Comparison of ENCODE assay signal across 24 cellular contexts in genomic region chr12:114414031-114414865, GRCh38. TPM values are rescaled to one million over a fixed set of nuclear protein-coding genes. Genes with fewer than 3 reads are reported as not detected.
DNase-seq lines count a peak whose midpoint lies in the region; ATAC-seq, FAIRE-seq and TF ChIP-seq lines count a peak whose summit lies in the region.
"Had no signal": no experiment of that assay in that cellular context is flagged by ENCODE, and none has a peak within 500 bp of the region (broad histone marks: within the 10 kb centered on the region; RNA-seq: fewer than 3 reads in every experiment).

No MANE protein-coding gene starts in this region.

- intact Hi-C loops in prostate gland (cut with DNase I) = no loop called here
- intact Hi-C loops in pancreas (cut with DNase I) = no loop called here

- TF ChIP-seq RAD21 in SK-N-SH (IDR thresholded peaks at IDR 0.05; ENCODE audit: low read length) = no peak

- H3K27me3 Mint-ChIP-seq in HFFc6 (ENCODE audit: insufficient read depth) = peaks cover 5% of the 10 kb centered on the region

- H3K79me2 ChIP-seq in SK-N-SH (ENCODE audit: insufficient read depth) (no peaks in the 10 kb centered on the region), osteoblast (ENCODE audit: insufficient read depth, low read length) (no peaks in the 10 kb centered on the region)
- H3K79me2 ChIP-seq: parathyroid adenoma had no signal

- peaks cover 10% of the 10 kb centered on the region for H3K36me3 Mint-ChIP-seq in HFFc6 (ENCODE audit: low read depth)

- H3K27ac Mint-ChIP-seq in HFFc6 = peak overlapping the region; percentile 57
- H3K27ac Mint-ChIP-seq: activated CD4-positive, alpha-beta T cell treated with anti-CD3 and anti-CD28 coated beads, Interleukin-2, amount 10 ng/mL, durations not matched to agents 7 days and 5 days; effector memory CD8-positive, alpha-beta T cell had no signal

- CTCF ChIA-PET in SK-N-SH (lab: Yijun Ruan, JAX) = interaction anchor here (0.7 kb wide), 1 partner anchor 175 kb away, joined by 3 read pairs; no protein-coding TSS in a partner anchor

- H3K9ac ChIP-seq in SK-N-SH = no peak overlapping the region
- H3K9ac ChIP-seq: BLaER1 treated with 17β-estradiol and CSF1 and Interleukin-3, amounts not matched to agents 10 nM and 100 nM; parathyroid adenoma had no signal

- POLR2A ChIA-PET in SK-N-SH (lab: Yijun Ruan, JAX) = no interaction called here

- DNase-seq in SK-N-SH = no peak
- DNase-seq in HFFc6 = no peak
- peak; percentile 19 for DNase-seq in fibroblast of villous mesenchyme (ENCODE audit: low read depth)
- peak; percentile 64 for DNase-seq in osteoblast (ENCODE audit: insufficient read length, low spot score, missing footprints)
- DNase-seq in small intestine = no peak
- no peak for DNase-seq in prostate gland (ENCODE audit: low spot score)
- no peak for DNase-seq in pancreas
- DNase-seq: activated CD4-positive, alpha-beta T cell treated with anti-CD3 and anti-CD28 coated beads, Interleukin-2, amount 10 ng/mL, durations not matched to agents 7 days and 5 days; activated naive CD4-positive, alpha-beta T cell treated with Interleukin-2 at 50 U/mL for 16 hours; DMS 273 treated with DMSO at 0.1 percent for 48 hours; effector memory CD8-positive, alpha-beta T cell; GOT3; NCI-H187 treated with DMSO at 0.1 percent for 48 hours; RPMI8226 had no signal

- no peak for TF ChIP-seq CTCF in SK-N-SH (IDR thresholded peaks at IDR 0.05)
- no peak for TF ChIP-seq CTCF in HFFc6 (IDR thresholded peaks at IDR 0.05)
- TF ChIP-seq CTCF in fibroblast of villous mesenchyme (IDR thresholded peaks at IDR 0.05; ENCODE audit: insufficient read depth, low read depth, low read length) = no peak
- TF ChIP-seq CTCF in osteoblast (IDR thresholded peaks at IDR 0.05; ENCODE audit: extremely low read depth, low read depth, low read length) = no peak
- no peak for TF ChIP-seq CTCF in prostate gland (IDR thresholded peaks at IDR 0.05)
- no peak for TF ChIP-seq CTCF in pancreas (IDR thresholded peaks at IDR 0.05)

- H3K9me3 Mint-ChIP-seq in HFFc6 = no peaks in the 10 kb centered on the region
- H3K9me3 Mint-ChIP-seq: activated CD4-positive, alpha-beta T cell treated with anti-CD3 and anti-CD28 coated beads, Interleukin-2, amount 10 ng/mL, durations not matched to agents 7 days and 5 days had no signal

- H4K20me1 ChIP-seq in SK-N-SH (ENCODE audit: insufficient read depth) (no peaks in the 10 kb centered on the region), osteoblast (ENCODE audit: insufficient read depth, low read length) (no peaks in the 10 kb centered on the region)

- TF ChIP-seq POLR2A in prostate gland (IDR thresholded peaks at IDR 0.05) = no peak

- no peaks in the 10 kb centered on the region for H3K9me3 ChIP-seq in SK-N-SH
- H3K9me3 ChIP-seq in osteoblast (ENCODE audit: low read depth, low read length) = no peaks in the 10 kb centered on the region
- no peaks in the 10 kb centered on the region for H3K9me3 ChIP-seq in small intestine (ENCODE audit: control insufficient read depth, low read depth)
- H3K9me3 ChIP-seq in prostate gland = no peaks in the 10 kb centered on the region
- no peaks in the 10 kb centered on the region for H3K9me3 ChIP-seq in pancreas
- H3K9me3 ChIP-seq: thoracic aorta had no signal

- H3K4me1 ChIP-seq in SK-N-SH (ENCODE audit: control insufficient read depth in 1 of 2, insufficient read depth in 2 of 2, low read depth in 1 of 2, low read length in 1 of 2) = no peaks in the 10 kb centered on the region
- H3K4me1 ChIP-seq in osteoblast (ENCODE audit: insufficient read depth, low read length) = no peaks in the 10 kb centered on the region
- no peaks in the 10 kb centered on the region for H3K4me1 ChIP-seq in small intestine (ENCODE audit: control insufficient read depth in 2 of 2, insufficient read depth in 1 of 2, low read depth in 1 of 2, low read length in 1 of 2)
- no peaks in the 10 kb centered on the region for H3K4me1 ChIP-seq in prostate gland (replicated peaks)
- no peaks in the 10 kb centered on the region for H3K4me1 ChIP-seq in pancreas
- H3K4me1 ChIP-seq: BLaER1 treated with 17β-estradiol and CSF1 and Interleukin-3, amounts not matched to agents 10 nM and 100 nM; parathyroid adenoma had no signal

- no peak for TF ChIP-seq EP300 in SK-N-SH (IDR thresholded peaks at IDR 0.05; ENCODE audit: borderline replicate concordance in 1 of 2, low read depth in 1 of 2, low read length in 1 of 2)

- H3K9me2 ChIP-seq in SK-N-SH = no peaks in the 10 kb centered on the region

- H3K27me3 ChIP-seq in SK-N-SH (ENCODE audit: insufficient read depth) (peaks cover 73% of the 10 kb centered on the region), osteoblast (ENCODE audit: insufficient read depth, low read length) (no peaks in the 10 kb centered on the region), small intestine (ENCODE audit: control insufficient read depth in 2 of 2, insufficient read depth in 2 of 2, low read length in 2 of 2) (peaks cover 17 to 57% of the 10 kb centered on the region in 2 donors), prostate gland (replicated peaks; ENCODE audit: insufficient read depth) (peaks cover 34% of the 10 kb centered on the region), pancreas (peaks cover 0 to 26% (median 5%) of the 10 kb centered on the region in 4 donors)

- peak overlapping the region; percentile 79 for H3K4me3 Mint-ChIP-seq in HFFc6
- H3K4me3 Mint-ChIP-seq: activated CD4-positive, alpha-beta T cell treated with anti-CD3 and anti-CD28 coated beads, Interleukin-2, amount 10 ng/mL, durations not matched to agents 7 days and 5 days; effector memory CD8-positive, alpha-beta T cell had no signal

- H3K4me3 ChIP-seq in SK-N-SH (ENCODE audit: low read depth in 2 of 2, low read length in 1 of 2) = no peak overlapping the region
- no peak overlapping the region for H3K4me3 ChIP-seq in fibroblast of villous mesenchyme (ENCODE audit: low read depth, low read length)
- no peak overlapping the region for H3K4me3 ChIP-seq in osteoblast (ENCODE audit: insufficient read depth, low read length)
- H3K4me3 ChIP-seq in small intestine (ENCODE audit: low read depth in 1 of 2, low read length in 2 of 2) = no peak overlapping the region
- no peak overlapping the region for H3K4me3 ChIP-seq in prostate gland
- H3K4me3 ChIP-seq in pancreas = no peak overlapping the region
- H3K4me3 ChIP-seq: BLaER1 treated with 17β-estradiol and CSF1 and Interleukin-3, amounts not matched to agents 10 nM and 100 nM; K562; lung; thoracic aorta had no signal

- H3K27ac ChIP-seq in SK-N-SH (ENCODE audit: low read depth in 2 of 2, low read length in 1 of 2) (no peak overlapping the region), osteoblast (ENCODE audit: low read depth, low read length) (no peak overlapping the region), small intestine (ENCODE audit: low read depth in 1 of 2, low read length in 1 of 2) (no peak overlapping the region), prostate gland (no peak overlapping the region), pancreas (no peak overlapping the region)
- H3K27ac ChIP-seq: 22Rv1; BLaER1 treated with 17β-estradiol and CSF1 and Interleukin-3, amounts not matched to agents 10 nM and 100 nM; HL-60; parathyroid adenoma; thoracic aorta had no signal

- peaks cover 51% of the 10 kb centered on the region for H3K4me1 Mint-ChIP-seq in HFFc6 (ENCODE audit: low read depth)
- H3K4me1 Mint-ChIP-seq: activated CD4-positive, alpha-beta T cell treated with anti-CD3 and anti-CD28 coated beads, Interleukin-2, amount 10 ng/mL, durations not matched to agents 7 days and 5 days had no signal

- 10% methylated on average over 20 of the region's 48 CpGs for WGBS in SK-N-SH (ENCODE audit: low lambda C conversion rate)
- 4 to 11% (median 8%) methylated on average over 47 to 48 of the region's 48 CpGs for WGBS in small intestine, 3 donors
- 11% methylated on average over 41 of the region's 48 CpGs for WGBS in prostate gland
- 2 to 3% methylated on average over 35 to 48 of the region's 48 CpGs for WGBS in pancreas, 2 donors

- H3K36me3 ChIP-seq in SK-N-SH (replicated peaks in 1 of 2; ENCODE audit: control insufficient read depth in 1 of 2, insufficient read depth in 2 of 2, low read length in 1 of 2) (no peaks in the 10 kb centered on the region), osteoblast (ENCODE audit: insufficient read depth, low read length) (no peaks in the 10 kb centered on the region), small intestine (ENCODE audit: control insufficient read depth in 2 of 2, insufficient read depth in 2 of 2, low read length in 2 of 2) (no peaks in the 10 kb centered on the region), prostate gland (no peaks in the 10 kb centered on the region), pancreas (no peaks in the 10 kb centered on the region)
- H3K36me3 ChIP-seq: BLaER1 treated with 17β-estradiol and CSF1 and Interleukin-3, amounts not matched to agents 10 nM and 100 nM; thoracic aorta had no signal

- H3K4me2 ChIP-seq in SK-N-SH (no peak overlapping the region), osteoblast (ENCODE audit: insufficient read depth, low read length) (no peak overlapping the region)
- H3K4me2 ChIP-seq: BLaER1 treated with 17β-estradiol and CSF1 and Interleukin-3, amounts not matched to agents 10 nM and 100 nM had no signal

- H2AFZ ChIP-seq in SK-N-SH (ENCODE audit: low read depth) (no peak overlapping the region), osteoblast (ENCODE audit: low read length) (no peak overlapping the region)
- H2AFZ ChIP-seq: parathyroid adenoma had no signal

- no peaks in the 10 kb centered on the region for H3F3A ChIP-seq in SK-N-SH (replicated peaks; ENCODE audit: insufficient read depth)

- FAIRE-seq in small intestine (lab: Jason Lieb, UNC) (no peak), pancreas (lab: Jason Lieb, UNC) (no peak)
- FAIRE-seq: astrocyte, K562 had no signal

- ATAC-seq in SK-N-SH treated with all-trans-retinoic acid at 6 μM for 48 hours (peak; percentile 24; the same call in 2 of the 3 replicates), pancreas (no peak)
- ATAC-seq: effector memory CD8-positive, alpha-beta T cell; K562 had no signal

TF ChIP-seq in SK-N-SH treated with all-trans-retinoic acid at 6 μM for 48 hours, 23 proteins besides CTCF, POLR2A, EP300 and RAD21 (continues in another document):
- no peak for TF ChIP-seq ZNF70 (CRISPR knock-in tag; IDR thresholded peaks at IDR 0.05)

TF ChIP-seq in SK-N-SH, 30 proteins besides CTCF, POLR2A, EP300 and RAD21 (continues in another document):
- TF ChIP-seq SMC3 (IDR thresholded peaks at IDR 0.05; ENCODE audit: low read depth, low read length) (no peak), EZH2phosphoT487 (IDR thresholded peaks at IDR 0.05; ENCODE audit: borderline replicate concordance, low read depth) (no peak)

RNA-seq across cellular contexts. Expression of gene TBX5, which starts 8.3 kb away (rescaled TPM):
- polyA plus RNA-seq in SK-N-SH (2012; rRNA removed) (not detected in 2 replicates), small intestine (not detected), pancreas (under 1 TPM in 1 of 2 donors, not detected in 1; 0.02 TPM)
- polyA plus RNA-seq in SK-N-SH (2012; cell fraction: cytosol; rRNA removed) = not detected in 2 replicates
- not detected in 2 replicates for polyA plus RNA-seq in SK-N-SH (2012; cell fraction: nucleus; rRNA removed)
- 10 to 100 TPM; 20.7 to 27.8 (median 24.3) TPM for total RNA-seq in HFFc6 (2021; fragmentation: NEBNext Ultra II Directional; extraction: Animal tissue kit (Norgen Biotek cat#: 25700))
- total RNA-seq in fibroblast of villous mesenchyme (0.43 and 1.9 TPM in 2 replicates), osteoblast (not detected in 2 replicates), prostate gland (1 to 10 TPM in 1 of 2 donors, under 1 TPM in 1; 0.34 to 4.9 TPM), pancreas (not detected)
- total RNA-seq: activated CD4-positive, alpha-beta T cell treated with anti-CD3 and anti-CD28 coated beads, Interleukin-2, amount 10 ng/mL, durations not matched to agents 7 days and 5 days; astrocyte; K562; myocyte had no signal
- polyA plus RNA-seq: K562 had no signal

Comparison
In these comparisons a context has a peak if more than half of its experiments do, and no peak if none do; other contexts are left out.
1. DNase-seq: peak in fibroblast of villous mesenchyme (single experiment) and osteoblast (single experiment); none in SK-N-SH (single experiment), HFFc6 (single experiment), small intestine (single experiment), prostate gland (single experiment) and pancreas (0 of 6).